Comparison of ENCODE assay signal across 1 cellular context in the genomic region with DNA sequence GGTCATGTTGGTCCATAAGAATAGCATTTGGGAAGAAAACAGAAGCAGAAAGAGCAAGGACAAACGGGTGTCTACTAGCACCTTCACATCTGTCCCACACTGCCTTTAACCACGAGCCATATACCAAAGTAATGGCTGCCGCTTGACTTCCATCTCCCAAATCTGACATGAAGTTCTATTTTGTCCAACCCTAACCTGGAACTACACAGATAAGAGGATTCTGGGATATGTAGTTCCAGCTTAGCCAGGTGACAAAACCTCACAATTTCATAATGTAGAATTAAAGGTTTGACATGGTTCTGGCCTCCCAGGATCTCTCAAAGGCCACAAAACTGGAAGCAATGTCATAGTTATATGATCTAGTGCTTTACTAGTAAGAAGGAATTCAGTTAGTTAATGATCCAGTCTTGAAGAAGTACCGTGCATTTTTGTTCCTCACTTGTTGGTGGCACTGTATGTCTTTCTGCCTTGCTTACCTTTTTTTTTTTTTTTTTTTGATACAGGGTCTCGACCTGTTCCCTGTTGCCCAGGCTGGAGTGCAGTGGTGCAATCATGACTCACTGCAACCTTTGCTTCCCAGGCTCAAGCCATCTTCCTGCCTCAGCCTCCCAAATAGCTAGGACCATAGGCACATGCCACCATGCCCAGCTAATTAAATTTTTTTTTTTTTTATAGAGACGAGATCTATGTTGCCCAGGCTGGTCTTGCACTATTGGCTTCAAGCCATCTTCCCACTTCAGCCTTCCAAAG.
TF ChIP-seq lines count a peak whose summit lies in the region.

No MANE protein-coding gene starts in this region.

TF ChIP-seq in liver, 16 proteins besides CTCF, POLR2A, EP300 and RAD21 (continued from another document):
- TF ChIP-seq, protein P1, sequence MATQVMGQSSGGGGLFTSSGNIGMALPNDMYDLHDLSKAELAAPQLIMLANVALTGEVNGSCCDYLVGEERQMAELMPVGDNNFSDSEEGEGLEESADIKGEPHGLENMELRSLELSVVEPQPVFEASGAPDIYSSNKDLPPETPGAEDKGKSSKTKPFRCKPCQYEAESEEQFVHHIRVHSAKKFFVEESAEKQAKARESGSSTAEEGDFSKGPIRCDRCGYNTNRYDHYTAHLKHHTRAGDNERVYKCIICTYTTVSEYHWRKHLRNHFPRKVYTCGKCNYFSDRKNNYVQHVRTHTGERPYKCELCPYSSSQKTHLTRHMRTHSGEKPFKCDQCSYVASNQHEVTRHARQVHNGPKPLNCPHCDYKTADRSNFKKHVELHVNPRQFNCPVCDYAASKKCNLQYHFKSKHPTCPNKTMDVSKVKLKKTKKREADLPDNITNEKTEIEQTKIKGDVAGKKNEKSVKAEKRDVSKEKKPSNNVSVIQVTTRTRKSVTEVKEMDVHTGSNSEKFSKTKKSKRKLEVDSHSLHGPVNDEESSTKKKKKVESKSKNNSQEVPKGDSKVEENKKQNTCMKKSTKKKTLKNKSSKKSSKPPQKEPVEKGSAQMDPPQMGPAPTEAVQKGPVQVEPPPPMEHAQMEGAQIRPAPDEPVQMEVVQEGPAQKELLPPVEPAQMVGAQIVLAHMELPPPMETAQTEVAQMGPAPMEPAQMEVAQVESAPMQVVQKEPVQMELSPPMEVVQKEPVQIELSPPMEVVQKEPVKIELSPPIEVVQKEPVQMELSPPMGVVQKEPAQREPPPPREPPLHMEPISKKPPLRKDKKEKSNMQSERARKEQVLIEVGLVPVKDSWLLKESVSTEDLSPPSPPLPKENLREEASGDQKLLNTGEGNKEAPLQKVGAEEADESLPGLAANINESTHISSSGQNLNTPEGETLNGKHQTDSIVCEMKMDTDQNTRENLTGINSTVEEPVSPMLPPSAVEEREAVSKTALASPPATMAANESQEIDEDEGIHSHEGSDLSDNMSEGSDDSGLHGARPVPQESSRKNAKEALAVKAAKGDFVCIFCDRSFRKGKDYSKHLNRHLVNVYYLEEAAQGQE (IDR thresholded peaks at IDR 0.05), result no peak
- TF ChIP-seq JUND (IDR thresholded peaks at IDR 0.05) (peak; percentile 70 to 86), NR2F2 (IDR thresholded peaks at IDR 0.05) (no peak), RXRA (IDR thresholded peaks at IDR 0.05) (peak in 1 of 2 donors; percentile 15), FOXA2 (IDR thresholded peaks at IDR 0.05) (no peak)
- TF ChIP-seq, protein P2, sequence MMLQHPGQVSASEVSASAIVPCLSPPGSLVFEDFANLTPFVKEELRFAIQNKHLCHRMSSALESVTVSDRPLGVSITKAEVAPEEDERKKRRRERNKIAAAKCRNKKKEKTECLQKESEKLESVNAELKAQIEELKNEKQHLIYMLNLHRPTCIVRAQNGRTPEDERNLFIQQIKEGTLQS (IDR thresholded peaks at IDR 0.05), result no peak
